In the genomic region with DNA sequence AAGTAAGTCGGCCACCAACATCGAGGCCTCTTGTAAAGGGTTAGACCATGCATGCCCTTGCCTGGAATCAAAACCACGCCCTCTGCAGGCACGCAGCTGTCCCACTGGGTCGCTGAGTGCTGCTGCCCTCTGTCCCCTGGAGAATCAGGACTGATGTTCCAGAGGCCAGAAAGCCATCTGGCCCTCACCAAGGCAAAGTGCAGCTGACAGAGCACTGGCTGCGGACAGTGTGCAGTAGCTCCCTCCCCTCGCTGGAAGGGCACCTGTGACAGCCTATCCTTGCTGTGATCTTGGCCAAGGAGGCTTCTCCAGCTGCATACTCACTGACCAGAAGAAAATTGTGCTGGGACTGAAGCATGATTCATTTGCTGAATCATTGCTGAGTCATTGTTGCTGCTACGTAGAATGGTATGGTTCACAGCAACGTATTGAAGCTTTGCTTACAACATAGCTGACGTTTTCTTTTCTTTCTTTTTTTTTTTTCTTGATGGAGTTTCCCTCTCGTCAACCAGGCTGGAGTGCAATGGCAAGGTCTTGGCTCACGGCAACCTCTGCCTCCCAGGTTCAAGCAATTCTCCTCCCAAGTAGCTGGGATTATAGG, we compare ENCODE assay signal across 9 cellular contexts. TPM values are rescaled to one million over a fixed set of nuclear protein-coding genes. Genes with fewer than 3 reads are reported as not detected.
A peak's percentile ranks its signal among the peaks of the same experiment; 100 is the strongest.
DNase-seq lines count a peak whose midpoint lies in the region; ATAC-seq and TF ChIP-seq lines count a peak whose summit lies in the region.
"Had no signal": no experiment of that assay in that cellular context is flagged by ENCODE, and none has a peak within 500 bp of the region (broad histone marks: within the 10 kb centered on the region; RNA-seq: fewer than 3 reads in every experiment).

No MANE protein-coding gene starts in this region.

- CTCF ChIA-PET in CD4-positive, alpha-beta memory T cell (lab: Charles Lee; ENCODE audit: partially characterized antibody): no interaction called here

- intact Hi-C loops in CD4-positive, alpha-beta memory T cell (cut with micrococcal nuclease): no loop called here

- H3K9me3 Mint-ChIP-seq in CD4-positive, alpha-beta memory T cell: no peaks in the 10 kb centered on the region

- H3K4me3 ChIP-seq in CD4-positive, alpha-beta memory T cell (ENCODE audit: low read length in 2 of 2): no peak overlapping the region

- H3K27ac Mint-ChIP-seq in CD4-positive, alpha-beta memory T cell: no peak overlapping the region

- H3K36me3 ChIP-seq in CD4-positive, alpha-beta memory T cell (ENCODE audit: insufficient read depth, low read length): no peaks in the 10 kb centered on the region

- H3K27ac ChIP-seq in CD4-positive, alpha-beta memory T cell (ENCODE audit: low read depth, low read length): no peak overlapping the region

- peak; percentile 90 for ATAC-seq in SK-N-SH treated with all-trans-retinoic acid at 6 μM for 48 hours
- no peak for ATAC-seq in GM21576 (IDR thresholded peaks at IDR 0.05; ENCODE audit: unreplicated experiment)
- ATAC-seq in GM18909 (IDR thresholded peaks at IDR 0.05; ENCODE audit: poor library complexity, unreplicated experiment): no peak
- no peak for ATAC-seq in HG02885 (IDR thresholded peaks at IDR 0.05; ENCODE audit: poor library complexity, unreplicated experiment)

- H3K9me3 ChIP-seq in CD4-positive, alpha-beta memory T cell (ENCODE audit: control insufficient read depth in 1 of 2, low read length in 2 of 2): no peaks in the 10 kb centered on the region

- no peaks in the 10 kb centered on the region for H3K36me3 Mint-ChIP-seq in CD4-positive, alpha-beta memory T cell

- peaks cover 0 to 5% (median 0%) of the 10 kb centered on the region in 4 donors for H3K4me1 Mint-ChIP-seq in CD4-positive, alpha-beta memory T cell

- DNase-seq in 8988T (peak; percentile 38), GOT3 (lab: John Stamatoyannopoulos, UW) (peak; percentile 75), glomerular endothelial cell (ENCODE audit: extremely low read depth, low read depth, low spot score) (peak; percentile 92)
- DNase-seq in CD4-positive, alpha-beta memory T cell: no peak
- DNase-seq: left cardiac atrium had no signal

- POLR2A ChIA-PET in CD4-positive, alpha-beta memory T cell (lab: Charles Lee; ENCODE audit: partially characterized antibody): no interaction called here

- H3K4me3 Mint-ChIP-seq in CD4-positive, alpha-beta memory T cell: no peak overlapping the region

- no peaks in the 10 kb centered on the region for H3K4me1 ChIP-seq in CD4-positive, alpha-beta memory T cell (ENCODE audit: insufficient read depth, low read length)

- H3K27me3 ChIP-seq in CD4-positive, alpha-beta memory T cell (ENCODE audit: insufficient read depth, low read length): peaks cover 3% of the 10 kb centered on the region

- peaks cover 6% of the 10 kb centered on the region in 2 donors for H3K27me3 Mint-ChIP-seq in CD4-positive, alpha-beta memory T cell

TF ChIP-seq in SK-N-SH treated with all-trans-retinoic acid at 6 μM for 48 hours, 23 proteins besides CTCF, POLR2A, EP300 and RAD21:
- TF ChIP-seq TCF4 (CRISPR knock-in tag; IDR thresholded peaks at IDR 0.05; ENCODE audit: borderline replicate concordance) (peak; percentile 19; the same call in 1 of the 2 replicates), BACH2 (CRISPR knock-in tag; IDR thresholded peaks at IDR 0.05; ENCODE audit: borderline replicate concordance) (peak; percentile 58; the same call in 1 of the 2 replicates), ZNF565 (CRISPR knock-in tag; conservative IDR thresholded peaks at IDR 0.05; ENCODE audit: low read depth) (no peak), SNAI2 (CRISPR knock-in tag; IDR thresholded peaks at IDR 0.05) (no peak)
TF ChIP-seq in SK-N-SH treated with all-trans-retinoic acid at 6 μM for 48 hours: peak in this region for 2.

RNA-seq across cellular contexts. Expression of a gene that starts 30.4 kb away (rescaled TPM):
- not detected in 2 replicates for total RNA-seq in glomerular endothelial cell
- total RNA-seq in CD4-positive, alpha-beta memory T cell: not detected
- polyA plus RNA-seq in CD4-positive, alpha-beta memory T cell: not detected
- total RNA-seq: left cardiac atrium had no signal

Comparison
In these comparisons a context has a peak if more than half of its experiments do, and no peak if none do; other contexts are left out.
1. DNase-seq: peak in 8988T (single experiment), GOT3 (single experiment) and glomerular endothelial cell (single experiment); none in CD4-positive, alpha-beta memory T cell (0 of 5).